ENCODE assay signal across 15 cellular contexts in genomic region chr14:67814826-67815225, GRCh38. TPM values are rescaled to one million over a fixed set of nuclear protein-coding genes. Genes with fewer than 3 reads are reported as not detected.
A peak's percentile ranks its signal among the peaks of the same experiment; 100 is the strongest.
DNase-seq lines count a peak whose midpoint lies in the region; ATAC-seq and TF ChIP-seq lines count a peak whose summit lies in the region.
"Had no signal": no experiment of that assay in that cellular context is flagged by ENCODE, and none has a peak within 500 bp of the region (broad histone marks: within the 10 kb centered on the region; RNA-seq: fewer than 3 reads in every experiment).

No MANE protein-coding gene starts in this region.

- TF ChIP-seq CTCF in DOHH2 (IDR thresholded peaks at IDR 0.05; ENCODE audit: low read depth, low read length, poor library complexity, severe bottlenecking) (no peak), brain (conservative IDR thresholded peaks at IDR 0.05) (no peak), natural killer cell (IDR thresholded peaks at IDR 0.05) (no peak)

- peaks cover 11% of the 10 kb centered on the region for H3K27me3 Mint-ChIP-seq in brain
- H3K27me3 Mint-ChIP-seq in natural killer cell (ENCODE audit: low read depth in 2 of 2): no peaks in the 10 kb centered on the region

- H3K4me2 ChIP-seq in DOHH2 (ENCODE audit: low read length) (peak overlapping the region; percentile 87), Karpas-422 (ENCODE audit: low read depth, low read length, poor library complexity, severe bottlenecking) (peak overlapping the region; percentile 98)

- H3K27ac ChIP-seq in DOHH2 (ENCODE audit: low read depth, low read length) (no peak overlapping the region), Karpas-422 (ENCODE audit: low read length) (no peak overlapping the region)
- H3K27ac ChIP-seq: RWPE1 had no signal

- ATAC-seq in natural killer cell (no peak), GM18861 (IDR thresholded peaks at IDR 0.05; ENCODE audit: unreplicated experiment) (no peak)
- ATAC-seq: gastroesophageal sphincter had no signal

- H3K36me3 ChIP-seq in DOHH2 (ENCODE audit: control insufficient read depth, low read length) (peaks cover 45% of the 10 kb centered on the region), Karpas-422 (ENCODE audit: insufficient read depth, low read length) (peaks cover 17% of the 10 kb centered on the region; the same call in 1 of the 2 replicates)

- H3K9me3 ChIP-seq in DOHH2 (ENCODE audit: control insufficient read depth, insufficient read depth, low read length) (no peaks in the 10 kb centered on the region), Karpas-422 (ENCODE audit: low read length) (no peaks in the 10 kb centered on the region)
- H3K9me3 ChIP-seq: gastroesophageal sphincter had no signal

- H4K20me1 ChIP-seq in DOHH2 (ENCODE audit: control insufficient read depth, insufficient read depth, low read depth, low read length): no peaks in the 10 kb centered on the region
- H4K20me1 ChIP-seq in Karpas-422 (ENCODE audit: insufficient read depth, low read depth, low read length): no peaks in the 10 kb centered on the region

- H2AFZ ChIP-seq in Karpas-422 (ENCODE audit: low read length): no peak overlapping the region

- no peaks in the 10 kb centered on the region for H3K9me2 ChIP-seq in DOHH2 (replicated peaks; ENCODE audit: control insufficient read depth, low read length)
- H3K9me2 ChIP-seq in Karpas-422 (replicated peaks; ENCODE audit: insufficient read depth, low read length): no peaks in the 10 kb centered on the region

- H3K27me3 ChIP-seq in DOHH2 (ENCODE audit: control insufficient read depth, low read length): no peaks in the 10 kb centered on the region
- no peaks in the 10 kb centered on the region for H3K27me3 ChIP-seq in Karpas-422 (ENCODE audit: low read length)
- H3K27me3 ChIP-seq: gastroesophageal sphincter had no signal

- H3K9me3 Mint-ChIP-seq in brain: peaks cover 0 to 3% (median 0%) of the 10 kb centered on the region in 5 experiments
- no peaks in the 10 kb centered on the region for H3K9me3 Mint-ChIP-seq in natural killer cell

- H3K9ac ChIP-seq in Karpas-422 (ENCODE audit: low read length): 0 out of 2 replicates have a peak overlapping the region, but pooled peaks have one; percentile 76

- H3K36me3 Mint-ChIP-seq in brain: peaks cover 27% of the 10 kb centered on the region
- H3K36me3 Mint-ChIP-seq in natural killer cell: peaks cover 10% of the 10 kb centered on the region

- H3K4me1 Mint-ChIP-seq in brain (peaks cover 56% of the 10 kb centered on the region), natural killer cell (peaks cover 28 to 38% of the 10 kb centered on the region in 2 donors)

- H3F3A ChIP-seq in DOHH2 (ENCODE audit: control insufficient read depth, insufficient read depth): peaks cover 12% of the 10 kb centered on the region

- H3K4me1 ChIP-seq in DOHH2 (ENCODE audit: control insufficient read depth, low read length) (peaks cover 52% of the 10 kb centered on the region), Karpas-422 (ENCODE audit: low read length) (peaks cover 27% of the 10 kb centered on the region)

- intact Hi-C loops in natural killer cell (cut with micrococcal nuclease): loop anchor here (10.0 kb wide), 1 partner anchor 980 kb away; the partner anchor contains the start of gene ZFP36L1

- H3K27ac Mint-ChIP-seq in brain (peak overlapping the region in 3 of 5 experiments; percentile 97 to 98 (median 98)), natural killer cell (peak overlapping the region; percentile 95 to 98)

- H3K4me3 Mint-ChIP-seq in brain: peak overlapping the region; percentile 93 to 97 (median 96)
- peak overlapping the region; percentile 98 for H3K4me3 Mint-ChIP-seq in natural killer cell

- DNase-seq in Karpas-422 (no peak), natural killer cell (no peak), DMS153 (lab: John Stamatoyannopoulos, UW) (no peak), H4 (ENCODE audit: low spot score) (no peak), NOMO-1 (lab: John Stamatoyannopoulos, UW; ENCODE audit: unreplicated experiment in 2 of 2) (no peak)
- DNase-seq: activated CD4-positive, alpha-beta T cell treated with anti-CD3 and anti-CD28 coated beads, Interleukin-2, amount 50 U/mL, for 1 hour; EL; HCEC 1CT; NCI-H146; stimulated activated CD4-positive, alpha-beta T cell treated with anti-CD3 and anti-CD28 coated beads, Interleukin-1b, Interleukin-23, amount 100 ng/mL, for 48 hours had no signal

- H3K79me2 ChIP-seq in DOHH2 (ENCODE audit: control insufficient read depth, low read length): peaks cover 28% of the 10 kb centered on the region
- H3K79me2 ChIP-seq in Karpas-422 (ENCODE audit: low read length): peaks cover 36% of the 10 kb centered on the region

- H3K4me3 ChIP-seq in DOHH2 (ENCODE audit: low read length) (peak overlapping the region; percentile 84), Karpas-422 (ENCODE audit: low read length) (peak overlapping the region; percentile 86; the same call in 1 of the 2 replicates)

RNA-seq across cellular contexts. Expression of gene ZFYVE26, which starts 1.6 kb away (rescaled TPM):
- 31.3 and 47.0 TPM in 2 replicates for total RNA-seq in Karpas-422 (2014; rRNA removed; shearing (Covaris generic); ENCODE audit: low replicate concordance)
- polyA plus RNA-seq in brain (ENCODE audit: insufficient read depth, low read depth, low replicate concordance): 6.8 TPM
- 10 to 100 TPM; 31.0 to 45.9 (median 35.5) TPM for total RNA-seq in natural killer cell
- 6.4 and 7.1 TPM in 2 replicates for total RNA-seq in H4 (2014; rRNA removed; shearing (Covaris generic))

RNA-seq across cellular contexts. Expression of gene RAD51B, which starts 4.8 kb away (rescaled TPM):
- total RNA-seq in Karpas-422 (2014; rRNA removed; shearing (Covaris generic); ENCODE audit: low replicate concordance): 84.0 and 107 TPM in 2 replicates
- 9.7 TPM for polyA plus RNA-seq in brain (ENCODE audit: insufficient read depth, low read depth, low replicate concordance)
- total RNA-seq in natural killer cell: 10 to 100 TPM; 28.1 to 37.6 (median 28.6) TPM
- 5.2 and 11.2 TPM in 2 replicates for total RNA-seq in H4 (2014; rRNA removed; shearing (Covaris generic))
